ENCODE assay signal across 24 cellular contexts in the genomic region with DNA sequence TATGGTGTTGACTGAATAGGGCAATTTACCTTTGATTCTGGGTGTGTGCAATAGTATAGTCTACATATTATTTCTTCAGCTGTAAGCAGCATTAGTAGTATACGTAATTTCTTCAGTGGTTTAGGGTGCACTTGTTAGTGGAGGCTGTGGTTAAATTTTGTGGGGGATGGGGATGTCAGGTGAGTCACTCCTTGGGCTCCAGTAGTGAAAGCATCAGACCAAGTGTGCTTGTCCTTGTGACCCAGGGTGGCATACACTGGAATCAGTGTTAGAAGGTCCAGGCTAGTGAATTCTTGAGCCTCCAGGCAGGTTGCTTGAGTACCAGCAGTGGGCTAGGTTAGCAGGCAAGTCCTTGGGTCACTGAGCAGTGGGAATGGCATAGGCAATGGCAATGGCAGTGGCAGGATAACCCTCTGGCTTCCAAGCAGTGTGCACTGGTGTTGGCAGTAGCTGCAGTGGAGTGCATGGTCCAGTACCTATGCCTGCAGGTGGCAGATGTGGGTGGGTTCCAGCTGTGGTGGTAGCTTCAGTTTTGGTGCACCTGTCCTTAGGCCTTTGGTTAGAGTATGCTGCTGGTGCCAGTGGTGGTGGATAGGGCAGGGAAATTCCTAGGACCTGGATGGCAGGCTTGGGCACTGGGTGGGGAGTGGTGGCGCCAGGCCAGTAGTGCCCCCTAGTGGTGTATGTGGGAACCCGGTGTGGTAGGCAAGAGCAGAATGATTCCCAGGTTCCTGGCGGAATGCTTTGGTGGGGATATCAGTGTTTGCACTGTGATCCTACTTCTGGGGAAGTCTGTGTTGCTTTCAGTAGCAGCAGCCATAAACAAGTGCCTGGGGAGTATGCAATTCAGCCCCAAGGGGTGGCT.
A peak's percentile ranks its signal among the peaks of the same experiment; 100 is the strongest.
DNase-seq lines count a peak whose midpoint lies in the region; ATAC-seq, FAIRE-seq and TF ChIP-seq lines count a peak whose summit lies in the region.
"Had no signal": no experiment of that assay in that cellular context is flagged by ENCODE, and none has a peak within 500 bp of the region (broad histone marks: within the 10 kb centered on the region; RNA-seq: fewer than 3 reads in every experiment).

No MANE protein-coding gene starts in this region.

- SMC1A ChIA-PET in GM12878 (lab: Charles Lee; ENCODE audit: uncharacterized antibody, unreplicated experiment) = no interaction called here

- WGBS in GM12878 (ENCODE audit: insufficient coverage, insufficient replicate concordance, low lambda C conversion rate, missing lambda C conversion rate) = 10% methylated on average over 4 of the region's 4 CpGs

- POLR2A ChIA-PET in GM12878 (lab: Charles Lee) (no interaction called here), PC-3 (lab: Charles Lee; ENCODE audit: unreplicated experiment) (no interaction called here)

- DNase-seq in BE2C (peak; percentile 2), MM.1S (peak; percentile 24), GM12878 (ENCODE audit: low read depth, low spot score) (no peak), ACHN (no peak), SIG-M5 (lab: John Stamatoyannopoulos, UW) (no peak), activated gamma-delta T cell treated with Interleukin-2 at 50 U/mL for 16 hours (no peak), PC-3 (no peak)
- DNase-seq: activated CD4-positive, alpha-beta T cell treated with anti-CD3 and anti-CD28 coated beads, Interleukin-2, amount 10 ng/mL, durations not matched to agents 24 days and 14 days; activated CD8-positive, alpha-beta memory T cell treated with anti-CD3 and anti-CD28 coated beads, Interleukin-2, amount 10 ng/mL, durations not matched to agents 7 days and 5 days; CD4-positive, alpha-beta T cell; DMS 273 treated with DMSO at 0.1 percent for 48 hours; effector CD4-positive, alpha-beta T cell; foreskin melanocyte; GDM1; hypothalamus; MG63; NCI-H1436; nephron progenitor cell had no signal

- no peaks in the 10 kb centered on the region for H3K79me2 ChIP-seq in MM.1S (ENCODE audit: low read length)
- no peaks in the 10 kb centered on the region for H3K79me2 ChIP-seq in GM12878 (ENCODE audit: control insufficient read depth, insufficient read depth, low read length)
- H3K79me2 ChIP-seq in PC-3 (ENCODE audit: low read length) = no peaks in the 10 kb centered on the region

- FAIRE-seq in GM12878 (lab: Jason Lieb, UNC) = no peak
- FAIRE-seq: GM12892, HepG2, keratinocyte had no signal

- intact Hi-C loops in GM12878 (cut with micrococcal nuclease; ENCODE audit: unreplicated experiment) = no loop called here
- intact Hi-C loops in PC-3 (cut with micrococcal nuclease) = no loop called here

- H3K9ac ChIP-seq in MM.1S (ENCODE audit: low read length) (no peak overlapping the region), GM12878 (ENCODE audit: control insufficient read depth, insufficient read depth, low read length) (no peak overlapping the region), PC-3 (ENCODE audit: low read length) (no peak overlapping the region)

- in situ Hi-C loops in GM12878 (cut with MboI) (no loop called here), ACHN (cut with HindIII; ENCODE audit: low pct_ligation_motif_present, low pct_unique_long_range_greater_than_20kb, low sequenced_read_pairs) (no loop called here)

- CTCF ChIA-PET in GM12878 (lab: Yijun Ruan, JAX) = no interaction called here
- CTCF ChIA-PET in PC-3 (lab: Charles Lee) = no interaction called here

- RAD21 ChIA-PET in GM12878 (lab: Charles Lee; ENCODE audit: unreplicated experiment) = no interaction called here

- TF ChIP-seq CTCF in BE2C (IDR thresholded peaks at IDR 0.05; ENCODE audit: low read depth, low read length) (peak; percentile 24), GM12875 (IDR thresholded peaks at IDR 0.05; ENCODE audit: borderline replicate concordance, insufficient read depth, low read depth, low read length) (peak; percentile 31; the same call in 1 of the 2 replicates), MM.1S (IDR thresholded peaks at IDR 0.05; ENCODE audit: low read length) (no peak), GM12878 (IDR thresholded peaks at IDR 0.05 in 2 of 3, conservative IDR thresholded peaks at IDR 0.05 in 1 of 3; ENCODE audit: control insufficient read depth in 2 of 3, extremely low read depth in 1 of 3, insufficient read depth in 1 of 3, low read depth in 3 of 3, low read length in 3 of 3) (peak in 2 of 3 experiments; percentile 14 to 22; a peak in 1 of 6 replicates), PC-3 (conservative IDR thresholded peaks at IDR 0.05; ENCODE audit: low read depth, low read length) (no peak; the same call in 1 of the 2 replicates)

- H3K4me1 ChIP-seq in BE2C = no peaks in the 10 kb centered on the region
- no peaks in the 10 kb centered on the region for H3K4me1 ChIP-seq in MM.1S (ENCODE audit: low read length)
- no peaks in the 10 kb centered on the region for H3K4me1 ChIP-seq in GM12878 (ENCODE audit: control insufficient read depth, insufficient read depth, low read length)
- no peaks in the 10 kb centered on the region for H3K4me1 ChIP-seq in PC-3 (ENCODE audit: insufficient read depth, low read length)
- H3K4me1 ChIP-seq: prostate gland, suprapubic skin had no signal

- H3K27ac ChIP-seq in MM.1S (ENCODE audit: low read length) (no peak overlapping the region), GM12878 (ENCODE audit: control insufficient read depth, insufficient read depth) (no peak overlapping the region), PC-3 (ENCODE audit: low read length) (no peak overlapping the region)
- H3K27ac ChIP-seq: prostate gland, suprapubic skin had no signal

- H3K9me2 ChIP-seq in MM.1S (replicated peaks; ENCODE audit: insufficient read depth, low read length) (no peaks in the 10 kb centered on the region), PC-3 (replicated peaks; ENCODE audit: low read length) (no peaks in the 10 kb centered on the region)

- H3K27me3 ChIP-seq in BE2C = no peaks in the 10 kb centered on the region
- no peaks in the 10 kb centered on the region for H3K27me3 ChIP-seq in MM.1S (replicated peaks; ENCODE audit: insufficient read depth, low read length)
- no peaks in the 10 kb centered on the region for H3K27me3 ChIP-seq in GM12878 (replicated peaks in 1 of 2; ENCODE audit: control insufficient read depth in 2 of 2, insufficient read depth in 2 of 2, low read length in 1 of 2)
- H3K27me3 ChIP-seq in PC-3 (ENCODE audit: low read length) = no peaks in the 10 kb centered on the region
- H3K27me3 ChIP-seq: MG63, suprapubic skin had no signal

- H4K20me1 ChIP-seq in MM.1S (ENCODE audit: insufficient read depth, low read length) (no peaks in the 10 kb centered on the region), GM12878 (ENCODE audit: control insufficient read depth, insufficient read depth) (no peaks in the 10 kb centered on the region), PC-3 (ENCODE audit: low read length) (no peaks in the 10 kb centered on the region)

- H3K4me3 ChIP-seq in BE2C (ENCODE audit: low read depth, low read length) (no peak overlapping the region), GM12875 (ENCODE audit: low read depth, low read length) (no peak overlapping the region), MM.1S (ENCODE audit: low read length) (no peak overlapping the region), GM12878 (no peak overlapping the region), PC-3 (ENCODE audit: low read length) (no peak overlapping the region)
- H3K4me3 ChIP-seq: MG63, prostate gland, suprapubic skin had no signal

- ATAC-seq in GM12878 (no peak), PC-3 (no peak)
- ATAC-seq: activated CD8-positive, alpha-beta memory T cell treated with anti-CD3 and anti-CD28 coated beads, Interleukin-2, amount 10 ng/mL, durations not matched to agents 7 days and 5 days; HepG2 had no signal

- TF ChIP-seq POLR2A in GM12878 (IDR thresholded peaks at IDR 0.05; ENCODE audit: low read depth, low read length) = no peak

- H3F3A ChIP-seq in MM.1S (ENCODE audit: insufficient read depth, low read length) = no peaks in the 10 kb centered on the region
- no peaks in the 10 kb centered on the region for H3F3A ChIP-seq in PC-3 (ENCODE audit: low read length, unreplicated experiment)

- no TSS peak for BruUV-seq in GM12878 (replicated peaks; lab: Mats Ljungman, UMichigan)
- no TSS peak for BruUV-seq in PC-3 (replicated peaks; lab: Mats Ljungman, UMichigan)

- TF ChIP-seq EP300 in GM12878 (IDR thresholded peaks at IDR 0.05; ENCODE audit: borderline replicate concordance in 1 of 2, control insufficient read depth in 1 of 2, low read depth in 2 of 2, low read length in 2 of 2) = no peak

- H3K9me3 ChIP-seq in BE2C (no peaks in the 10 kb centered on the region), MM.1S (replicated peaks; ENCODE audit: insufficient read depth, low read length) (no peaks in the 10 kb centered on the region), GM12878 (replicated peaks; ENCODE audit: control insufficient read depth, insufficient read depth, low read length) (no peaks in the 10 kb centered on the region), PC-3 (ENCODE audit: low read length) (no peaks in the 10 kb centered on the region)
- H3K9me3 ChIP-seq: MG63, prostate gland, suprapubic skin had no signal

- H2AFZ ChIP-seq in MM.1S (ENCODE audit: low read length) (no peak overlapping the region), GM12878 (ENCODE audit: control insufficient read depth, low read depth, low read length) (no peak overlapping the region), PC-3 (ENCODE audit: low read length) (no peak overlapping the region)

- H3K4me2 ChIP-seq in MM.1S (ENCODE audit: low read depth, low read length) (no peak overlapping the region), GM12878 (ENCODE audit: control insufficient read depth, insufficient read depth) (no peak overlapping the region), PC-3 (ENCODE audit: low read length) (no peak overlapping the region)

- no peaks in the 10 kb centered on the region for H3K36me3 ChIP-seq in BE2C
- H3K36me3 ChIP-seq in MM.1S (replicated peaks; ENCODE audit: insufficient read depth, low read length) = no peaks in the 10 kb centered on the region
- H3K36me3 ChIP-seq in GM12878 (ENCODE audit: control insufficient read depth in 2 of 2, insufficient read depth in 2 of 2, low read length in 1 of 2) = no peaks in the 10 kb centered on the region
- H3K36me3 ChIP-seq in PC-3 (ENCODE audit: low read depth, low read length) = no peaks in the 10 kb centered on the region
- H3K36me3 ChIP-seq: MG63, prostate gland, suprapubic skin had no signal

- no peak for TF ChIP-seq RAD21 in GM12878 (IDR thresholded peaks at IDR 0.05; ENCODE audit: insufficient read depth, low read depth, low read length)

TF ChIP-seq in GM12878, 131 proteins besides CTCF, POLR2A, EP300 and RAD21 (continues in another document):
- TF ChIP-seq IRF4 (IDR thresholded peaks at IDR 0.05; ENCODE audit: low read depth, low read length) = no peak
- TF ChIP-seq BRCA1 (IDR thresholded peaks at IDR 0.05; ENCODE audit: low read depth, low read length) = no peak
- no peak for TF ChIP-seq TCF7 (IDR thresholded peaks at IDR 0.05; ENCODE audit: borderline replicate concordance)

Comparison
In these comparisons a context has a peak if more than half of its experiments do, and no peak if none do; other contexts are left out.
1. DNase-seq: peak in BE2C (single experiment) and MM.1S (single experiment); none in GM12878 (single experiment), ACHN (single experiment), SIG-M5 (single experiment), activated gamma-delta T cell treated with Interleukin-2 at 50 U/mL for 16 hours (single experiment) and PC-3 (single experiment).
2. CTCF ChIP-seq: peak in BE2C (single experiment), GM12875 (single experiment) and GM12878 (2 of 3); none in MM.1S (single experiment) and PC-3 (single experiment).